In genomic region chr2:134079373-134079772, GRCh38 we compare ENCODE assay signal across 13 cellular contexts.
DNase-seq lines count a peak whose midpoint lies in the region; ATAC-seq and TF ChIP-seq lines count a peak whose summit lies in the region.
"Had no signal": no experiment of that assay in that cellular context is flagged by ENCODE, and none has a peak within 500 bp of the region (broad histone marks: within the 10 kb centered on the region; RNA-seq: fewer than 3 reads in every experiment).

No MANE protein-coding gene starts in this region.

- H3K4me1 ChIP-seq in OCI-LY3 (ENCODE audit: low read length) = peaks cover 20% of the 10 kb centered on the region
- H3K4me1 ChIP-seq: prostate gland, upper lobe of left lung had no signal

- TF ChIP-seq CTCF in OCI-LY3 (IDR thresholded peaks at IDR 0.05; ENCODE audit: low read depth, low read length) = no peak

- DNase-seq in HT-29 (ENCODE audit: low spot score) (no peak), NCI-H226 (no peak), NOMO-1 (lab: John Stamatoyannopoulos, UW; ENCODE audit: unreplicated experiment in 2 of 2) (no peak), GM03348 (ENCODE audit: low spot score) (no peak)
- DNase-seq: activated naive CD4-positive, alpha-beta T cell; CD4-positive, CD25-positive, alpha-beta regulatory T cell; upper lobe of left lung had no signal

- no peak overlapping the region for H3K27ac ChIP-seq in OCI-LY3 (ENCODE audit: low read length)
- H3K27ac ChIP-seq: prostate gland, upper lobe of left lung had no signal

- peak; percentile 94 for ATAC-seq in GM18520 (IDR thresholded peaks at IDR 0.05; ENCODE audit: unreplicated experiment)
- ATAC-seq in GM21360 (IDR thresholded peaks at IDR 0.05; ENCODE audit: unreplicated experiment) = peak; percentile 81
- peak; percentile 94 for ATAC-seq in HG02981 (IDR thresholded peaks at IDR 0.05; ENCODE audit: unreplicated experiment)
- ATAC-seq: activated CD4-positive, CD25-positive, alpha-beta regulatory T cell treated with anti-CD3 and anti-CD28 coated beads, Interleukin-2, amount 50 U/mL, for 24 hours had no signal

- peaks cover 3% of the 10 kb centered on the region; the same call in 1 of the 2 replicates for H3K27me3 ChIP-seq in OCI-LY3 (ENCODE audit: low read depth, low read length)
- H3K27me3 ChIP-seq: upper lobe of left lung had no signal

- H3K4me2 ChIP-seq in OCI-LY3 (ENCODE audit: low read length) = peak overlapping the region; percentile 58

- H3K9me3 ChIP-seq in OCI-LY3 (ENCODE audit: insufficient read depth, low read length) = 0 out of 2 replicates have a peak, but pooled peaks cover 3% of the 10 kb centered on the region
- H3K9me3 ChIP-seq: prostate gland, upper lobe of left lung had no signal

- H4K20me1 ChIP-seq in OCI-LY3 (ENCODE audit: insufficient read depth, low read length) = no peaks in the 10 kb centered on the region

- H3K4me3 ChIP-seq in OCI-LY3 (ENCODE audit: low read length) = no peak overlapping the region
- H3K4me3 ChIP-seq: prostate gland, upper lobe of left lung had no signal

- H3K9ac ChIP-seq in OCI-LY3 (ENCODE audit: low read length) = peak overlapping the region; percentile 1; the same call in 1 of the 2 replicates

- H2AFZ ChIP-seq in OCI-LY3 (ENCODE audit: low read depth, low read length) = peak overlapping the region; percentile 59; the same call in 1 of the 2 replicates

- H3K36me3 ChIP-seq in OCI-LY3 (replicated peaks; ENCODE audit: low read depth, low read length) = no peaks in the 10 kb centered on the region
- H3K36me3 ChIP-seq: prostate gland, upper lobe of left lung had no signal

- no peaks in the 10 kb centered on the region for H3K79me2 ChIP-seq in OCI-LY3 (ENCODE audit: low read length)
